10 cellular contexts compared by ENCODE assay signal in genomic region chr4:47519239-47519883, GRCh38. TPM values are rescaled to one million over a fixed set of nuclear protein-coding genes. Genes with fewer than 3 reads are reported as not detected.
A peak's percentile ranks its signal among the peaks of the same experiment; 100 is the strongest.
DNase-seq lines count a peak whose midpoint lies in the region; ATAC-seq, FAIRE-seq and TF ChIP-seq lines count a peak whose summit lies in the region.
"Had no signal": no experiment of that assay in that cellular context is flagged by ENCODE, and none has a peak within 500 bp of the region (broad histone marks: within the 10 kb centered on the region; RNA-seq: fewer than 3 reads in every experiment).

No MANE protein-coding gene starts in this region.

- no peak for FAIRE-seq in HepG2 (lab: Jason Lieb, UNC)
- FAIRE-seq: HTR-8/SVneo had no signal

- H3K9ac ChIP-seq in BLaER1 treated with 17β-estradiol and CSF1 and Interleukin-3, amounts not matched to agents 10 nM and 100 nM = no peak overlapping the region
- H3K9ac ChIP-seq in SU-DHL-6 (ENCODE audit: low read length) (no peak overlapping the region), HepG2 (ENCODE audit: insufficient read depth, low read depth, low read length) (no peak overlapping the region)

- POLR2A ChIA-PET in HepG2 (lab: Yijun Ruan, JAX) = no interaction called here

- peak overlapping the region; percentile 3 for H2AFZ ChIP-seq in SU-DHL-6 (ENCODE audit: low read depth, low read length, severe bottlenecking)
- no peak overlapping the region for H2AFZ ChIP-seq in HepG2 (ENCODE audit: low read length)

- H3K9me3 ChIP-seq in BLaER1 treated with 17β-estradiol and CSF1 and Interleukin-3, amounts not matched to agents 10 nM and 100 nM (replicated peaks in 1 of 11) = no peaks in the 10 kb centered on the region
- H3K9me3 ChIP-seq in SU-DHL-6 (ENCODE audit: insufficient read depth, low read length) (no peaks in the 10 kb centered on the region), HepG2 (ENCODE audit: low read length) (no peaks in the 10 kb centered on the region)

- WGBS in HepG2 (ENCODE audit: low lambda C conversion rate) = 31% methylated on average over 3 of the region's 3 CpGs

- TF ChIP-seq EP300 in HepG2 (IDR thresholded peaks at IDR 0.05; ENCODE audit: low read depth in 2 of 2, low read length in 2 of 2) = no peak
- no peak for TF ChIP-seq EP300 in HepG2 (CRISPR knock-in tag; IDR thresholded peaks at IDR 0.05; ENCODE audit: borderline replicate concordance)

- TF ChIP-seq CTCF in SU-DHL-6 (IDR thresholded peaks at IDR 0.05; ENCODE audit: insufficient read depth, low read length, poor library complexity, severe bottlenecking) (no peak), HepG2 (CRISPR knock-in tag; IDR thresholded peaks at IDR 0.05) (no peak)

- in situ Hi-C loops in HepG2 (cut with HindIII; ENCODE audit: extremely low pct_ligation_motif_present, low pct_unique_long_range_greater_than_20kb) = no loop called here

- no peak overlapping the region for H3K27ac ChIP-seq in BLaER1 treated with 17β-estradiol and CSF1 and Interleukin-3, amounts not matched to agents 10 nM and 100 nM
- H3K27ac ChIP-seq in SU-DHL-6 (ENCODE audit: low read depth, low read length) = no peak overlapping the region
- H3K27ac ChIP-seq in HepG2 (ENCODE audit: extremely low read length, insufficient read depth, low read length) = no peak overlapping the region
- no peak overlapping the region for H3K27ac ChIP-seq in caudate nucleus (ENCODE audit: low read depth, low read length)

- no peaks in the 10 kb centered on the region for H3K9me2 ChIP-seq in SU-DHL-6 (replicated peaks; ENCODE audit: insufficient read depth, low read length)

- peak; percentile 99 for ATAC-seq in GM19438 (IDR thresholded peaks at IDR 0.05; ENCODE audit: low read depth, unreplicated experiment)
- ATAC-seq in HG03097 (IDR thresholded peaks at IDR 0.05; ENCODE audit: low FRiP score, unreplicated experiment) = peak; percentile 96
- ATAC-seq in HepG2 = no peak

- no TSS peak for BruUV-seq in HepG2 (replicated peaks; lab: Mats Ljungman, UMichigan)

- H3F3A ChIP-seq in SU-DHL-6 (ENCODE audit: insufficient read depth) = no peaks in the 10 kb centered on the region

- no peaks in the 10 kb centered on the region for H4K20me1 ChIP-seq in BLaER1 treated with 17β-estradiol and CSF1 and Interleukin-3, amounts not matched to agents 10 nM and 100 nM
- H4K20me1 ChIP-seq in SU-DHL-6 (ENCODE audit: low read depth, low read length) (no peaks in the 10 kb centered on the region), HepG2 (ENCODE audit: insufficient read depth, low read length) (no peaks in the 10 kb centered on the region)

- intact Hi-C loops in HepG2 (cut with micrococcal nuclease; ENCODE audit: unreplicated experiment) = no loop called here

- H3K4me3 ChIP-seq in BLaER1 treated with 17β-estradiol and CSF1 and Interleukin-3, amounts not matched to agents 10 nM and 100 nM = no peak overlapping the region
- no peak overlapping the region for H3K4me3 ChIP-seq in SU-DHL-6 (ENCODE audit: insufficient read depth, low read length, poor library complexity, severe bottlenecking)
- H3K4me3 ChIP-seq in HepG2 (replicated peaks in 1 of 3; ENCODE audit: insufficient read depth in 1 of 3, low read depth in 2 of 3, low read length in 3 of 3) = no peak overlapping the region

- H3K4me2 ChIP-seq in BLaER1 treated with 17β-estradiol and CSF1 and Interleukin-3, amounts not matched to agents 10 nM and 100 nM = peak overlapping the region in 8 of 11 experiments; percentile 1 to 38 (median 22); a peak in 9 of 22 replicates
- H3K4me2 ChIP-seq in SU-DHL-6 (ENCODE audit: low read depth, low read length, poor library complexity, severe bottlenecking) (peak overlapping the region; percentile 10), HepG2 (ENCODE audit: low read depth, low read length) (no peak overlapping the region)

- no peak for DNase-seq in HepG2 (ENCODE audit: low spot score)
- DNase-seq in caudate nucleus (lab: John Stamatoyannopoulos, UW) = no peak
- no peak for DNase-seq in NCI-H748 (lab: John Stamatoyannopoulos, UW; ENCODE audit: unreplicated experiment)
- no peak for DNase-seq in NCI-H2029 treated with DMSO at 0.1 percent for 48 hours (lab: John Stamatoyannopoulos, UW)
- DNase-seq: T-cell had no signal

- H3K4me1 ChIP-seq in BLaER1 treated with 17β-estradiol and CSF1 and Interleukin-3, amounts not matched to agents 10 nM and 100 nM = peaks cover 3 to 11% (median 8%) of the 10 kb centered on the region in 10 experiments; a peak in 13 of 20 replicates
- no peaks in the 10 kb centered on the region for H3K4me1 ChIP-seq in HepG2 (ENCODE audit: insufficient read depth, low read length)

- H3K27me3 ChIP-seq in BLaER1 treated with 17β-estradiol and CSF1 and Interleukin-3, amounts not matched to agents 10 nM and 100 nM = no peaks in the 10 kb centered on the region
- H3K27me3 ChIP-seq in SU-DHL-6 (ENCODE audit: low read length) (no peaks in the 10 kb centered on the region), HepG2 (ENCODE audit: control insufficient read depth in 1 of 2, insufficient read depth in 2 of 2, low read length in 2 of 2) (no peaks in the 10 kb centered on the region; a peak in 1 of 5 replicates)

- TF ChIP-seq POLR2A in HepG2 (IDR thresholded peaks at IDR 0.05; ENCODE audit: insufficient read depth in 1 of 2, low read depth in 2 of 2, low read length in 2 of 2) = no peak

- H3K79me2 ChIP-seq in SU-DHL-6 (ENCODE audit: insufficient read depth, low read length) (no peaks in the 10 kb centered on the region), HepG2 (ENCODE audit: insufficient read depth, low read length) (no peaks in the 10 kb centered on the region)

- H3K36me3 ChIP-seq in BLaER1 treated with 17β-estradiol and CSF1 and Interleukin-3, amounts not matched to agents 10 nM and 100 nM = peaks cover 0 to 55% (median 0%) of the 10 kb centered on the region in 11 experiments; a peak in 6 of 22 replicates
- H3K36me3 ChIP-seq in SU-DHL-6 (ENCODE audit: low read length) = 0 out of 2 replicates have a peak, but pooled peaks cover 2% of the 10 kb centered on the region
- H3K36me3 ChIP-seq in HepG2 (replicated peaks in 1 of 2; ENCODE audit: control insufficient read depth in 1 of 2, insufficient read depth in 2 of 2, low read length in 2 of 2) = no peaks in the 10 kb centered on the region

- CTCF ChIA-PET in HepG2 (lab: Yijun Ruan, JAX; ENCODE audit: low intra/inter-chr PET ratio, low total read pairs) = no interaction called here

- no peak for TF ChIP-seq RAD21 in HepG2 (CRISPR knock-in tag; IDR thresholded peaks at IDR 0.05)

RNA-seq across cellular contexts. Expression of gene ATP10D, which starts 34.3 kb away (rescaled TPM):
- 5.2 and 9.8 TPM in 2 replicates for total RNA-seq in HepG2 (2016; rRNA removed; fragmentation: Illumina TruSeq; extraction: Trizol)
- total RNA-seq in HepG2 (2016; cell fraction: cytosol; rRNA removed; fragmentation: Illumina TruSeq; extraction: Trizol; ENCODE audit: low read depth) = 0.97 and 1.0 TPM in 2 replicates
- 5.4 and 8.4 TPM in 2 replicates for total RNA-seq in HepG2 (2016; cell fraction: insoluble cytoplasmic fraction; rRNA removed; fragmentation: Illumina TruSeq; extraction: Trizol)
- total RNA-seq in HepG2 (2016; cell fraction: membrane; rRNA removed; fragmentation: Illumina TruSeq; extraction: Trizol) = 1.8 and 2.2 TPM in 2 replicates
- 15.8 and 16.4 TPM in 2 replicates for total RNA-seq in HepG2 (2016; cell fraction: nucleus; rRNA removed; fragmentation: Illumina TruSeq; extraction: Trizol)
- polyA plus RNA-seq in HepG2 (2011; rRNA removed) = 2.2 and 3.4 TPM in 2 replicates
- 1.2 and 3.3 TPM in 2 replicates for polyA plus RNA-seq in HepG2 (2011; cell fraction: cytosol; rRNA removed)
- 2.2 and 2.6 TPM in 2 replicates for polyA plus RNA-seq in HepG2 (2011; cell fraction: nucleus; rRNA removed)
- polyA plus RNA-seq in HepG2 (2012) = 0.78 and 1.7 TPM in 2 replicates
- 0.28 and 0.29 TPM in 2 replicates for polyA plus RNA-seq in HepG2 (2016; cell fraction: cytosol; fragmentation: Illumina TruSeq; extraction: Trizol; ENCODE audit: low read depth)
- 3.1 and 4.5 TPM in 2 replicates for polyA plus RNA-seq in HepG2 (2016; cell fraction: insoluble cytoplasmic fraction; fragmentation: Illumina TruSeq; extraction: Trizol; ENCODE audit: low read depth)
- 0.54 and 1.1 TPM in 2 replicates for polyA plus RNA-seq in HepG2 (2016; cell fraction: membrane; fragmentation: Illumina TruSeq; extraction: Trizol; ENCODE audit: low read depth)
- 10.4 and 11.5 TPM in 2 replicates for polyA plus RNA-seq in HepG2 (2016; cell fraction: nucleus; fragmentation: Illumina TruSeq; extraction: Trizol; ENCODE audit: insufficient read depth, low read depth)
- polyA minus RNA-seq in HepG2 (2011; rRNA and poly(A)+ RNA removed; ENCODE audit: low replicate concordance) = 15.9 and 46.4 TPM in 2 replicates
- 3.1 and 3.3 TPM in 2 replicates for polyA minus RNA-seq in HepG2 (2011; cell fraction: cytosol; rRNA and poly(A)+ RNA removed)
- polyA minus RNA-seq in HepG2 (2011; cell fraction: nucleus; rRNA and poly(A)+ RNA removed) = 9.0 and 10.7 TPM in 2 replicates

RNA-seq across cellular contexts. Expression of gene COMMD8, which starts 55.9 kb away (rescaled TPM):
- total RNA-seq in HepG2 (2016; rRNA removed; fragmentation: Illumina TruSeq; extraction: Trizol) = 20.3 and 32.7 TPM in 2 replicates
- total RNA-seq in HepG2 (2016; cell fraction: cytosol; rRNA removed; fragmentation: Illumina TruSeq; extraction: Trizol; ENCODE audit: low read depth) = 6.5 and 6.6 TPM in 2 replicates
- total RNA-seq in HepG2 (2016; cell fraction: insoluble cytoplasmic fraction; rRNA removed; fragmentation: Illumina TruSeq; extraction: Trizol) = 20.6 and 32.7 TPM in 2 replicates
- total RNA-seq in HepG2 (2016; cell fraction: membrane; rRNA removed; fragmentation: Illumina TruSeq; extraction: Trizol) = 12.0 and 12.7 TPM in 2 replicates
- 8.3 and 10.5 TPM in 2 replicates for total RNA-seq in HepG2 (2016; cell fraction: nucleus; rRNA removed; fragmentation: Illumina TruSeq; extraction: Trizol)
- polyA plus RNA-seq in HepG2 (2011; rRNA removed) = 5.1 and 7.1 TPM in 2 replicates
- polyA plus RNA-seq in HepG2 (2011; cell fraction: cytosol; rRNA removed) = 1.8 and 3.1 TPM in 2 replicates
- 0.88 and 2.4 TPM in 2 replicates for polyA plus RNA-seq in HepG2 (2011; cell fraction: nucleus; rRNA removed)
- 7.7 and 7.8 TPM in 2 replicates for polyA plus RNA-seq in HepG2 (2012)
- 8.2 and 8.5 TPM in 2 replicates for polyA plus RNA-seq in HepG2 (2016; cell fraction: cytosol; fragmentation: Illumina TruSeq; extraction: Trizol; ENCODE audit: low read depth)
- 32.4 and 37.3 TPM in 2 replicates for polyA plus RNA-seq in HepG2 (2016; cell fraction: insoluble cytoplasmic fraction; fragmentation: Illumina TruSeq; extraction: Trizol; ENCODE audit: low read depth)
- polyA plus RNA-seq in HepG2 (2016; cell fraction: membrane; fragmentation: Illumina TruSeq; extraction: Trizol; ENCODE audit: low read depth) = 12.5 and 13.7 TPM in 2 replicates
- polyA plus RNA-seq in HepG2 (2016; cell fraction: nucleus; fragmentation: Illumina TruSeq; extraction: Trizol; ENCODE audit: insufficient read depth, low read depth) = 15.2 and 15.6 TPM in 2 replicates
- 0.16 and 1.5 TPM in 2 replicates for polyA minus RNA-seq in HepG2 (2011; rRNA and poly(A)+ RNA removed; ENCODE audit: low replicate concordance)
- 2.8 and 3.3 TPM in 2 replicates for polyA minus RNA-seq in HepG2 (2011; cell fraction: cytosol; rRNA and poly(A)+ RNA removed)
- polyA minus RNA-seq in HepG2 (2011; cell fraction: nucleus; rRNA and poly(A)+ RNA removed) = 4.5 and 6.3 TPM in 2 replicates
